8 cellular contexts compared by ENCODE assay signal in genomic region chr22:20957118-20957690, GRCh38. TPM values are rescaled to one million over a fixed set of nuclear protein-coding genes. Genes with fewer than 3 reads are reported as not detected.
DNase-seq lines count a peak whose midpoint lies in the region; ATAC-seq and TF ChIP-seq lines count a peak whose summit lies in the region.

No MANE protein-coding gene starts in this region.

- H3K4me1 Mint-ChIP-seq in progenitor cell of endocrine pancreas (ENCODE audit: low read depth): peaks cover 23% of the 10 kb centered on the region

- H3K4me1 ChIP-seq in DOHH2 (ENCODE audit: control insufficient read depth, low read length): peaks cover 5% of the 10 kb centered on the region
- peaks cover 35% of the 10 kb centered on the region for H3K4me1 ChIP-seq in RWPE2 (ENCODE audit: insufficient read depth, poor library complexity, severe bottlenecking)
- H3K4me1 ChIP-seq in foreskin keratinocyte: peaks cover 23% of the 10 kb centered on the region

- peaks cover 11% of the 10 kb centered on the region for H3K27me3 ChIP-seq in DOHH2 (ENCODE audit: control insufficient read depth, low read length)
- no peaks in the 10 kb centered on the region for H3K27me3 ChIP-seq in RWPE2 (ENCODE audit: insufficient read depth, poor library complexity, severe bottlenecking)
- H3K27me3 ChIP-seq in foreskin keratinocyte: no peaks in the 10 kb centered on the region

- peak overlapping the region; percentile 63 for H3K4me3 ChIP-seq in DOHH2 (ENCODE audit: low read length)
- peak overlapping the region; percentile 76 for H3K4me3 ChIP-seq in RWPE2 (ENCODE audit: severe bottlenecking)

- H3K27me3 Mint-ChIP-seq in progenitor cell of endocrine pancreas: peaks cover 9% of the 10 kb centered on the region

- no peaks in the 10 kb centered on the region for H3K9me3 ChIP-seq in DOHH2 (ENCODE audit: control insufficient read depth, insufficient read depth, low read length)
- peaks cover 1% of the 10 kb centered on the region for H3K9me3 ChIP-seq in RWPE2 (ENCODE audit: severe bottlenecking)

- peaks cover 9% of the 10 kb centered on the region for H3K36me3 Mint-ChIP-seq in progenitor cell of endocrine pancreas (ENCODE audit: insufficient read depth)

- no peaks in the 10 kb centered on the region for H3K9me2 ChIP-seq in DOHH2 (replicated peaks; ENCODE audit: control insufficient read depth, low read length)

- no peak overlapping the region for H3K27ac Mint-ChIP-seq in progenitor cell of endocrine pancreas

- no peak for TF ChIP-seq CTCF in DOHH2 (IDR thresholded peaks at IDR 0.05; ENCODE audit: low read depth, low read length, poor library complexity, severe bottlenecking)
- TF ChIP-seq CTCF in RWPE2 (IDR thresholded peaks at IDR 0.05; ENCODE audit: poor library complexity, severe bottlenecking): no peak
- no peak for TF ChIP-seq CTCF in foreskin keratinocyte (conservative IDR thresholded peaks at IDR 0.05)
- TF ChIP-seq CTCF in progenitor cell of endocrine pancreas (IDR thresholded peaks at IDR 0.05; ENCODE audit: unreplicated experiment): no peak
- TF ChIP-seq CTCF in GM13977 (IDR thresholded peaks at IDR 0.05; ENCODE audit: extremely low read depth, insufficient read depth, missing control alignments): no peak

- in situ Hi-C loops in GM13977 (cut with MboI; ENCODE audit: low pct_unique_long_range_greater_than_20kb, low sequenced_read_pairs, unreplicated experiment): no loop called here

- H3K4me2 ChIP-seq in DOHH2 (ENCODE audit: low read length): peak overlapping the region; percentile 49

- no peak overlapping the region for H3K27ac ChIP-seq in DOHH2 (ENCODE audit: low read depth, low read length)
- H3K27ac ChIP-seq in RWPE2 (ENCODE audit: poor library complexity, severe bottlenecking): peak overlapping the region; percentile 58
- H3K27ac ChIP-seq in foreskin keratinocyte: peak overlapping the region; percentile 49

- H3K4me3 Mint-ChIP-seq in progenitor cell of endocrine pancreas (ENCODE audit: low read depth): peak overlapping the region; percentile 69

- ATAC-seq in RWPE2 (ENCODE audit: low read depth) (peak; percentile 26), foreskin keratinocyte (no peak), HG03196 (IDR thresholded peaks at IDR 0.05; ENCODE audit: unreplicated experiment) (no peak)

- H3K36me3 ChIP-seq in DOHH2 (ENCODE audit: control insufficient read depth, low read length): peaks cover 20% of the 10 kb centered on the region
- H3K36me3 ChIP-seq in RWPE2 (ENCODE audit: low read depth): peaks cover 25% of the 10 kb centered on the region

- H3K9me3 Mint-ChIP-seq in progenitor cell of endocrine pancreas (ENCODE audit: low read depth): no peaks in the 10 kb centered on the region

- H4K20me1 ChIP-seq in DOHH2 (ENCODE audit: control insufficient read depth, insufficient read depth, low read depth, low read length): peaks cover 2% of the 10 kb centered on the region; the same call in 1 of the 2 replicates

- DNase-seq in RWPE2 (ENCODE audit: low spot score) (no peak), foreskin keratinocyte (no peak), progenitor cell of endocrine pancreas (ENCODE audit: low spot score, unreplicated experiment) (no peak), kidney glomerular epithelial cell (lab: John Stamatoyannopoulos, UW) (no peak), NCI-H2196 (lab: John Stamatoyannopoulos, UW; ENCODE audit: unreplicated experiment) (no peak), GM13977 (ENCODE audit: low spot score) (no peak)

- H3K79me2 ChIP-seq in DOHH2 (ENCODE audit: control insufficient read depth, low read length): no peaks in the 10 kb centered on the region

- no peaks in the 10 kb centered on the region for H3F3A ChIP-seq in DOHH2 (ENCODE audit: control insufficient read depth, insufficient read depth)

RNA-seq across cellular contexts. Expression of gene AIFM3, which starts 9.9 kb away (rescaled TPM):
- total RNA-seq in foreskin keratinocyte: 0.78 and 1.5 TPM in 2 replicates
- polyA plus RNA-seq in foreskin keratinocyte: 0.74 and 1.7 TPM in 2 replicates
- 1.8 and 2.3 TPM in 2 replicates for total RNA-seq in progenitor cell of endocrine pancreas

RNA-seq across cellular contexts. Expression of gene LZTR1, which starts 24.9 kb away (rescaled TPM):
- total RNA-seq in foreskin keratinocyte: 37.8 and 39.9 TPM in 2 replicates
- polyA plus RNA-seq in foreskin keratinocyte: 25.2 and 26.2 TPM in 2 replicates
- total RNA-seq in progenitor cell of endocrine pancreas: 91.6 and 93.8 TPM in 2 replicates

RNA-seq across cellular contexts. Expression of gene CRKL, which starts 40.0 kb away (rescaled TPM):
- total RNA-seq in foreskin keratinocyte: 63.4 and 64.7 TPM in 2 replicates
- polyA plus RNA-seq in foreskin keratinocyte: 18.0 and 22.1 TPM in 2 replicates
- 81.4 and 86.3 TPM in 2 replicates for total RNA-seq in progenitor cell of endocrine pancreas

RNA-seq across cellular contexts. Expression of gene THAP7, which starts 44.7 kb away (rescaled TPM):
- total RNA-seq in foreskin keratinocyte (24.2 and 25.0 TPM in 2 replicates), progenitor cell of endocrine pancreas (17.6 and 20.2 TPM in 2 replicates)
- polyA plus RNA-seq in foreskin keratinocyte: 34.4 and 36.5 TPM in 2 replicates

RNA-seq across cellular contexts. Expression of gene P2RX6, which starts 57.8 kb away (rescaled TPM):
- total RNA-seq in foreskin keratinocyte (0.21 and 0.24 TPM in 2 replicates), progenitor cell of endocrine pancreas (0.36 and 0.57 TPM in 2 replicates)
- 0.21 and 0.38 TPM in 2 replicates for polyA plus RNA-seq in foreskin keratinocyte
